Comparison of ENCODE assay signal across 8 cellular contexts in the genomic region with DNA sequence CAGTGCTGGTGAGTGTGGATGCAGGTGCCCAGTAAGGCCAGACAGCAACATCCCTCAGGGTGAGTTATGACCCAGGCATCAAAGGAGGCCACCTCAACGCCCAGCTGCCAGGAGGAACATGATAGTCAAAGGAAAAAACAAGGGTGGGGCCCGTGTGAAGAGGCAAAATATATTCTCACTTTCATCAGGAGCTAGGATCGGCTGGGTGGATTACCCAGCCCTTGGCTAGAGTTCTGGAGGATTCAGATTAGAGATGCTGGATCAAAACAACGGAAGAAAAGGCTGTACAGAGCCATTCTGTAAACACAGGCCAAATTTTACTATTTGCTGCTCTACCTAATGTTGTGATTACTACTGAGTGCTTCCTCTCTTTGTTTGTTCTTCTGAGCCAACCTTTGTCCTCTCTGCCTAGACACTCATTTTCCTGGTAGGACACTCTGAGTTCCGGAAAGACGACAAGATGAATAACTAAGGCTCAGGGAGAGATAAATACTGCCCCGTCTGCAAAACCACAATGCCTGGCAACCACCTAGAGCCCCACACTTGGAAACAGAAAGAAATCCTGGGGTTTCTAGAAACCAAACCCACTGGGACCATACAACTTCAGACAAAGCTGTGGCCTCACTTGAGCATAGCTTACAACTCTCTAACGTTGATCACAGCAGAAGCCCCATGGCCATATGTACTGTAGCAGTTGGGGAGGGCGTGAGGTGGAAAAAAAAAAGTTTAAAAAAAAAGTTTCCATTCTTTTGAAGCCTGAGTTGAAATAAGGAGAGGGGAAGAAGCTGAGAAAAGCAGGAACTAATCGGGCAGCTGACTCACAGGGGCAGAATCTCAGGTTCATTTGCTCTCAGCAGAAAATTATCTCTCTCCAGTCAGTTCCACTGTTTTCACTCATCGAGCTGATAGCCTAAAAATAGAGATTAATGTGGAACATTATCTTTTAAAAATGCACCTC.
DNase-seq lines count a peak whose midpoint lies in the region; ATAC-seq and TF ChIP-seq lines count a peak whose summit lies in the region.

No MANE protein-coding gene starts in this region.

- peak; percentile 41 for ATAC-seq in HG03442 (IDR thresholded peaks at IDR 0.05; ENCODE audit: unreplicated experiment)

- DNase-seq in NCI-H2227 treated with DMSO at 0.1 percent for 48 hours (lab: John Stamatoyannopoulos, UW) (peak; percentile 13), NCI-H2227 (lab: John Stamatoyannopoulos, UW; ENCODE audit: unreplicated experiment) (no peak), SW480 (ENCODE audit: low spot score) (peak; percentile 87), fibroblast of mammary gland (ENCODE audit: low read depth) (peak; percentile 43), skeletal muscle cell (ENCODE audit: low read depth) (peak; percentile 48), NCI-H187 (lab: John Stamatoyannopoulos, UW) (no peak), HuH-7.5 (ENCODE audit: low spot score) (no peak)

- no peak for TF ChIP-seq CTCF in fibroblast of mammary gland (conservative IDR thresholded peaks at IDR 0.05; ENCODE audit: control insufficient read depth, insufficient read depth, low read depth, low read length)

- H3K4me3 ChIP-seq in fibroblast of mammary gland (ENCODE audit: control insufficient read depth, low read depth, low read length) = no peak overlapping the region
- no peak overlapping the region for H3K4me3 ChIP-seq in skeletal muscle cell (ENCODE audit: low read depth, low read length)

Comparison
In these comparisons a context has a peak if more than half of its experiments do, and no peak if none do; other contexts are left out.
1. DNase-seq: peak in NCI-H2227 treated with DMSO at 0.1 percent for 48 hours (single experiment), SW480 (single experiment), fibroblast of mammary gland (single experiment) and skeletal muscle cell (single experiment); none in NCI-H2227 (single experiment), NCI-H187 (0 of 2) and HuH-7.5 (single experiment).